17 cellular contexts compared by ENCODE assay signal in genomic region chr5:61132559-61132958, GRCh38. TPM values are rescaled to one million over a fixed set of nuclear protein-coding genes. Genes with fewer than 3 reads are reported as not detected.
DNase-seq lines count a peak whose midpoint lies in the region; ATAC-seq and TF ChIP-seq lines count a peak whose summit lies in the region.
"Had no signal": no experiment of that assay in that cellular context is flagged by ENCODE, and none has a peak within 500 bp of the region (broad histone marks: within the 10 kb centered on the region; RNA-seq: fewer than 3 reads in every experiment).

No MANE protein-coding gene starts in this region.

- no peaks in the 10 kb centered on the region for H3K9me1 ChIP-seq in IMR-90 (ENCODE audit: insufficient read depth, low read length)

- no peaks in the 10 kb centered on the region for H3K9me2 ChIP-seq in MM.1S (replicated peaks; ENCODE audit: insufficient read depth, low read length)

- H3K27ac Mint-ChIP-seq in activated CD4-positive, alpha-beta T cell treated with anti-CD3 and anti-CD28 coated beads for 36 hours = no peak overlapping the region
- H3K27ac Mint-ChIP-seq: activated naive CD4-positive, alpha-beta T cell treated with anti-CD3 and anti-CD28 coated beads, Interleukin-2, amount 50 U/mL, for 24 hours; dendritic cell treated with granulocyte-macrophage colony-stimulating factor and Interleukin-4, amounts not matched to agents 40 ng/mL and 50 ng/mL, for 4 days had no signal

- no peaks in the 10 kb centered on the region for H3F3A ChIP-seq in MM.1S (ENCODE audit: insufficient read depth, low read length)

- no peak overlapping the region for H3K4me2 ChIP-seq in IMR-90 (ENCODE audit: low read depth, low read length)
- H3K4me2 ChIP-seq in MM.1S (ENCODE audit: low read depth, low read length) = no peak overlapping the region
- H3K4me2 ChIP-seq: BLaER1 had no signal

- no peaks in the 10 kb centered on the region for H3K4me1 Mint-ChIP-seq in activated CD4-positive, alpha-beta T cell treated with anti-CD3 and anti-CD28 coated beads for 36 hours
- H3K4me1 Mint-ChIP-seq: activated naive CD4-positive, alpha-beta T cell treated with anti-CD3 and anti-CD28 coated beads, Interleukin-2, amount 50 U/mL, for 24 hours had no signal

- BruUV-seq in IMR-90 (replicated peaks; lab: Mats Ljungman, UMichigan) = no TSS peak

- no peak overlapping the region for H3K23ac ChIP-seq in IMR-90 (ENCODE audit: low read depth, low read length)

- H2BK20ac ChIP-seq in IMR-90 (ENCODE audit: low read depth, low read length) = no peak overlapping the region

- H3K14ac ChIP-seq in IMR-90 (replicated peaks; ENCODE audit: low read depth, low read length) = no peak overlapping the region

- H2BK15ac ChIP-seq in IMR-90 (ENCODE audit: low read depth, low read length) = no peak overlapping the region

- H2AFZ ChIP-seq in IMR-90 (replicated peaks; ENCODE audit: low read length, poor library complexity) = no peak overlapping the region
- no peak overlapping the region for H2AFZ ChIP-seq in MM.1S (ENCODE audit: low read length)

- H3K4me1 ChIP-seq in IMR-90 (ENCODE audit: control insufficient read depth, insufficient read depth, low read length) (no peaks in the 10 kb centered on the region), stomach (no peaks in the 10 kb centered on the region), MM.1S (ENCODE audit: low read length) (no peaks in the 10 kb centered on the region)
- H3K4me1 ChIP-seq: BLaER1, foreskin keratinocyte, psoas muscle, uterus had no signal

- no peak overlapping the region for H2BK5ac ChIP-seq in IMR-90 (ENCODE audit: low read depth, low read length, poor library complexity, severe bottlenecking)

- H4K20me1 ChIP-seq in IMR-90 (ENCODE audit: insufficient read depth, low read length) = no peaks in the 10 kb centered on the region
- H4K20me1 ChIP-seq in MM.1S (ENCODE audit: insufficient read depth, low read length) = no peaks in the 10 kb centered on the region
- H4K20me1 ChIP-seq: BLaER1 had no signal

- H4K91ac ChIP-seq in IMR-90 (ENCODE audit: insufficient read depth, low read depth, low read length) = no peak overlapping the region

- H3K18ac ChIP-seq in IMR-90 (ENCODE audit: low read depth, low read length) = no peak overlapping the region

- no peak for TF ChIP-seq RAD21 in IMR-90 (IDR thresholded peaks at IDR 0.05; ENCODE audit: low read length)

- H3K4ac ChIP-seq in IMR-90 (ENCODE audit: low read depth, low read length) = no peak overlapping the region

- in situ Hi-C loops in IMR-90 (cut with MboI; ENCODE audit: low sequenced_read_pairs) = no loop called here
- in situ Hi-C loops in astrocyte of the cerebellum (cut with HindIII; ENCODE audit: low sequenced_read_pairs) = no loop called here

- intact Hi-C loops in IMR-90 (cut with micrococcal nuclease) (no loop called here), stomach (cut with DNase I; ENCODE audit: low total_unique reads) (no loop called here)
- intact Hi-C loops in activated CD4-positive, alpha-beta T cell treated with anti-CD3 and anti-CD28 coated beads for 36 hours (cut with DNase I, micrococcal nuclease) = no loop called here

- H3K4me3 ChIP-seq in AG09309 (ENCODE audit: control insufficient read depth, low read depth, low read length) = no peak overlapping the region
- H3K4me3 ChIP-seq in IMR-90 (ENCODE audit: insufficient read depth, low read depth, low read length) = no peak overlapping the region
- no peak overlapping the region for H3K4me3 ChIP-seq in astrocyte of the cerebellum (ENCODE audit: low read depth, low read length)
- H3K4me3 ChIP-seq in kidney epithelial cell (ENCODE audit: low read depth, low read length) = no peak overlapping the region
- no peak overlapping the region for H3K4me3 ChIP-seq in stomach
- H3K4me3 ChIP-seq in MM.1S (ENCODE audit: low read length) = no peak overlapping the region
- H3K4me3 ChIP-seq: BLaER1, psoas muscle, SJCRH30, uterus had no signal

- no peak overlapping the region for H4K5ac ChIP-seq in IMR-90 (ENCODE audit: low read depth, low read length)

- H3K9me3 ChIP-seq in IMR-90 (ENCODE audit: control insufficient read depth, insufficient read depth, low read length) (no peaks in the 10 kb centered on the region), stomach (no peaks in the 10 kb centered on the region), MM.1S (replicated peaks; ENCODE audit: insufficient read depth, low read length) (no peaks in the 10 kb centered on the region)
- H3K9me3 ChIP-seq: BLaER1, psoas muscle, SJCRH30, uterus had no signal

- no peak overlapping the region for H3K4me3 Mint-ChIP-seq in activated CD4-positive, alpha-beta T cell treated with anti-CD3 and anti-CD28 coated beads for 36 hours
- H3K4me3 Mint-ChIP-seq: activated naive CD4-positive, alpha-beta T cell treated with anti-CD3 and anti-CD28 coated beads, Interleukin-2, amount 50 U/mL, for 24 hours; dendritic cell treated with granulocyte-macrophage colony-stimulating factor and Interleukin-4, amounts not matched to agents 40 ng/mL and 50 ng/mL, for 4 days had no signal

- no peaks in the 10 kb centered on the region for H3K27me3 ChIP-seq in IMR-90 (ENCODE audit: control insufficient read depth, insufficient read depth, low read length)
- H3K27me3 ChIP-seq in kidney epithelial cell (ENCODE audit: control insufficient read depth, insufficient read depth, low read length) = no peaks in the 10 kb centered on the region
- no peaks in the 10 kb centered on the region for H3K27me3 ChIP-seq in stomach
- H3K27me3 ChIP-seq in MM.1S (replicated peaks; ENCODE audit: insufficient read depth, low read length) = no peaks in the 10 kb centered on the region
- H3K27me3 ChIP-seq: BLaER1, foreskin keratinocyte, SJCRH30, uterus had no signal

- no peaks in the 10 kb centered on the region for H3K79me2 ChIP-seq in MM.1S (ENCODE audit: low read length)

- H3K36me3 ChIP-seq in IMR-90 (ENCODE audit: control insufficient read depth, insufficient read depth, low read length) = no peaks in the 10 kb centered on the region
- H3K36me3 ChIP-seq in kidney epithelial cell (ENCODE audit: control insufficient read depth, insufficient read depth, low read length) = no peaks in the 10 kb centered on the region
- no peaks in the 10 kb centered on the region for H3K36me3 ChIP-seq in stomach
- no peaks in the 10 kb centered on the region for H3K36me3 ChIP-seq in MM.1S (replicated peaks; ENCODE audit: insufficient read depth, low read length)
- H3K36me3 ChIP-seq: BLaER1, SJCRH30, uterus had no signal

- POLR2A ChIA-PET in IMR-90 (lab: Charles Lee; ENCODE audit: unreplicated experiment) = no interaction called here
- POLR2A ChIA-PET in activated CD4-positive, alpha-beta T cell treated with anti-CD3 and anti-CD28 coated beads for 36 hours (lab: Charles Lee) = no interaction called here

- H3K9me3 Mint-ChIP-seq in activated CD4-positive, alpha-beta T cell treated with anti-CD3 and anti-CD28 coated beads for 36 hours (ENCODE audit: low read depth) = no peaks in the 10 kb centered on the region
- H3K9me3 Mint-ChIP-seq: activated naive CD4-positive, alpha-beta T cell treated with anti-CD3 and anti-CD28 coated beads, Interleukin-2, amount 50 U/mL, for 24 hours; dendritic cell treated with granulocyte-macrophage colony-stimulating factor and Interleukin-4, amounts not matched to agents 40 ng/mL and 50 ng/mL, for 4 days had no signal

- dilution Hi-C loops in IMR-90 (cut with HindIII; ENCODE audit: low sequenced_read_pairs, unreplicated experiment) = no loop called here

- H3K27me3 Mint-ChIP-seq in activated CD4-positive, alpha-beta T cell treated with anti-CD3 and anti-CD28 coated beads for 36 hours = no peaks in the 10 kb centered on the region
- H3K27me3 Mint-ChIP-seq: activated naive CD4-positive, alpha-beta T cell treated with anti-CD3 and anti-CD28 coated beads, Interleukin-2, amount 50 U/mL, for 24 hours; dendritic cell treated with granulocyte-macrophage colony-stimulating factor and Interleukin-4, amounts not matched to agents 40 ng/mL and 50 ng/mL, for 4 days had no signal

- no peak overlapping the region for H2AK9ac ChIP-seq in IMR-90 (replicated peaks; ENCODE audit: low read depth, low read length, poor library complexity)

- peak; percentile 55 for DNase-seq in AG09309 (ENCODE audit: low read depth)
- peak; percentile 38 for DNase-seq in IMR-90
- DNase-seq in astrocyte of the cerebellum (ENCODE audit: low read depth) = peak; percentile 8
- peak; percentile 4 for DNase-seq in kidney epithelial cell (ENCODE audit: low read depth)
- DNase-seq in putamen (ENCODE audit: low spot score) = no peak
- no peak for DNase-seq in activated CD4-positive, alpha-beta T cell treated with anti-CD3 and anti-CD28 coated beads for 36 hours
- no peak for DNase-seq in stomach
- no peak for DNase-seq in MM.1S
- DNase-seq: foreskin keratinocyte; KBM-7; psoas muscle; stimulated activated CD4-positive, alpha-beta T cell treated with anti-CD3 and anti-CD28 coated beads, Interleukin-2, amount 100 ng/mL, for 24 hours; uterus had no signal

- H2AK5ac ChIP-seq in IMR-90 (ENCODE audit: low read depth, low read length) = no peak overlapping the region

- ATAC-seq in IMR-90 (ENCODE audit: low read depth) = peak; percentile 46
- ATAC-seq in activated CD4-positive, alpha-beta T cell treated with anti-CD3 and anti-CD28 coated beads for 36 hours = no peak
- ATAC-seq: foreskin keratinocyte, psoas muscle had no signal

- no peak for TF ChIP-seq CTCF in AG09309 (IDR thresholded peaks at IDR 0.05; ENCODE audit: control insufficient read depth, insufficient read depth, low read depth, low read length, missing control alignments)
- no peak for TF ChIP-seq CTCF in IMR-90 (conservative IDR thresholded peaks at IDR 0.05; ENCODE audit: low read depth, low read length)
- TF ChIP-seq CTCF in astrocyte of the cerebellum (IDR thresholded peaks at IDR 0.05; ENCODE audit: low read depth, low read length, missing control alignments) = no peak
- no peak for TF ChIP-seq CTCF in kidney epithelial cell (IDR thresholded peaks at IDR 0.05; ENCODE audit: insufficient read depth, low read length, poor library complexity, severe bottlenecking)
- no peak for TF ChIP-seq CTCF in stomach (IDR thresholded peaks at IDR 0.05)
- TF ChIP-seq CTCF in MM.1S (IDR thresholded peaks at IDR 0.05; ENCODE audit: low read length) = no peak

- H3K36me3 Mint-ChIP-seq in activated CD4-positive, alpha-beta T cell treated with anti-CD3 and anti-CD28 coated beads for 36 hours (ENCODE audit: low read depth) = peaks cover 1% of the 10 kb centered on the region

- TF ChIP-seq POLR2A in IMR-90 (IDR thresholded peaks at IDR 0.05; ENCODE audit: low read depth, low read length) (no peak), stomach (IDR thresholded peaks at IDR 0.05) (no peak)

- CTCF ChIA-PET in IMR-90 (lab: Yijun Ruan, JAX) = no interaction called here
- CTCF ChIA-PET in activated CD4-positive, alpha-beta T cell treated with anti-CD3 and anti-CD28 coated beads for 36 hours (lab: Charles Lee) = no interaction called here

- H4K8ac ChIP-seq in IMR-90 (ENCODE audit: low read depth in 2 of 2, low read length in 2 of 2) = 0 out of 4 replicates have a peak overlapping the region, but pooled peaks of 1 of the 2 experiments have one; percentile 14

- H3K27ac ChIP-seq in IMR-90 (ENCODE audit: insufficient read depth, low read length) (no peak overlapping the region), stomach (no peak overlapping the region), MM.1S (ENCODE audit: low read length) (no peak overlapping the region)
- H3K27ac ChIP-seq: BLaER1, foreskin keratinocyte, psoas muscle, SJCRH30, uterus had no signal

- TF ChIP-seq EP300 in stomach (IDR thresholded peaks at IDR 0.05) = no peak

- H3K9ac ChIP-seq in IMR-90 (ENCODE audit: low read depth, low read length) (no peak overlapping the region), MM.1S (ENCODE audit: low read length) (no peak overlapping the region)
- H3K9ac ChIP-seq: BLaER1 had no signal

- WGBS in IMR-90 (ENCODE audit: extremely low coverage in 2 of 2, insufficient read length in 1 of 2), 2 experiments = no CpG with 5 or more reads among the region's 1 CpG
- 85 to 100% (median 92%) methylated on average over 1 of the region's 1 CpG for WGBS in stomach, 5 donors

- H2BK120ac ChIP-seq in IMR-90 (ENCODE audit: low read depth, low read length) = no peak overlapping the region

- H3K79me1 ChIP-seq in IMR-90 (ENCODE audit: low read depth in 1 of 2, low read length in 2 of 2) = no peaks in the 10 kb centered on the region

- no peak overlapping the region for H3K56ac ChIP-seq in IMR-90 (ENCODE audit: extremely low read depth, insufficient read depth, low read length)

RNA-seq across cellular contexts. Expression of gene SMIM15, which starts 29.7 kb away (rescaled TPM):
- 94.3 and 101 TPM in 2 replicates for total RNA-seq in IMR-90 (2012; rRNA removed)
- 38.5 and 49.7 TPM in 2 replicates for polyA plus RNA-seq in IMR-90 (2012; rRNA removed)
- 13.4 and 28.8 TPM in 2 replicates for polyA plus RNA-seq in IMR-90 (2012; cell fraction: cytosol; rRNA removed)
- 3.0 and 17.3 TPM in 2 replicates for polyA plus RNA-seq in IMR-90 (2012; cell fraction: nucleus; rRNA removed; ENCODE audit: low replicate concordance)
- 69.9 and 76.9 TPM in 2 replicates for total RNA-seq in kidney epithelial cell
- 10 to 100 TPM; 73.5 to 84.0 TPM for total RNA-seq in activated CD4-positive, alpha-beta T cell treated with anti-CD3 and anti-CD28 coated beads for 36 hours
- total RNA-seq in stomach = 10 to 100 TPM; 21.6 to 60.8 (median 25.2) TPM
- polyA plus RNA-seq in stomach = 10 to 100 TPM; 22.2 to 44.3 (median 34.6) TPM

Comparison
In these comparisons a context has a peak if more than half of its experiments do, and no peak if none do; other contexts are left out.
1. DNase-seq: peak in AG09309 (single experiment), IMR-90 (single experiment), astrocyte of the cerebellum (single experiment) and kidney epithelial cell (single experiment); none in putamen (single experiment), activated CD4-positive, alpha-beta T cell treated with anti-CD3 and anti-CD28 coated beads for 36 hours (single experiment), stomach (single experiment) and MM.1S (single experiment).